ENCODE assay signal across 8 cellular contexts in genomic region chr6:43181942-43182860, GRCh38. TPM values are rescaled to one million over a fixed set of nuclear protein-coding genes. Genes with fewer than 3 reads are reported as not detected.
DNase-seq lines count a peak whose midpoint lies in the region; ATAC-seq and TF ChIP-seq lines count a peak whose summit lies in the region.

Gene CUL9, plus strand, starts transcription at chr6:43182196. Its CDS starts 2,115 bp downstream, at chr6:43184311.

- H3K36me3 ChIP-seq in DND-41 (ENCODE audit: insufficient read depth, low read length): peaks cover 51% of the 10 kb centered on the region
- no peaks in the 10 kb centered on the region for H3K36me3 ChIP-seq in KMS-11 (ENCODE audit: insufficient read depth)
- H3K36me3 ChIP-seq in SK-N-SH (replicated peaks in 1 of 2; ENCODE audit: control insufficient read depth in 1 of 2, insufficient read depth in 2 of 2, low read length in 1 of 2): peaks cover 22 to 62% of the 10 kb centered on the region in 2 experiments

- H3K4me1 ChIP-seq in DND-41 (ENCODE audit: insufficient read depth, low read length) (peaks cover 48% of the 10 kb centered on the region), KMS-11 (ENCODE audit: low read depth, poor library complexity, severe bottlenecking) (peaks cover 13% of the 10 kb centered on the region), SK-N-SH (ENCODE audit: control insufficient read depth in 1 of 2, insufficient read depth in 2 of 2, low read depth in 1 of 2, low read length in 1 of 2) (peaks cover 4 to 19% of the 10 kb centered on the region in 2 experiments; a peak in 2 of 4 replicates)

- H3K27me3 Mint-ChIP-seq in activated naive CD4-positive, alpha-beta T cell treated with anti-CD3 and anti-CD28 coated beads, Interleukin-2, amount 50 U/mL, for 24 hours: no peaks in the 10 kb centered on the region

- H3K9me3 ChIP-seq in DND-41 (ENCODE audit: insufficient read depth, low read length, severe bottlenecking): no peaks in the 10 kb centered on the region
- H3K9me3 ChIP-seq in SK-N-SH: no peaks in the 10 kb centered on the region

- H3K4me3 ChIP-seq in DND-41 (ENCODE audit: low read depth in 1 of 2, low read length in 2 of 2) (peak within 1 kb of the TSS; percentile 48 to 73; a peak in 3 of 4 replicates), KMS-11 (IDR thresholded peaks at IDR 0.05; ENCODE audit: insufficient read depth, low read depth, low read length) (no peak within 1 kb of the TSS), SK-N-SH (ENCODE audit: low read depth in 2 of 2, low read length in 1 of 2) (peak within 1 kb of the TSS; percentile 56 to 72)

- CTCF ChIA-PET in SK-N-SH (lab: Yijun Ruan, JAX): interaction anchor here (0.9 to 1.2 kb wide), 4 partner anchors 10 to 39 kb away, joined by 3 to 5 read pairs (median 4); partner anchors contain the start of gene SRF

- H3K4me1 Mint-ChIP-seq in activated naive CD4-positive, alpha-beta T cell treated with anti-CD3 and anti-CD28 coated beads, Interleukin-2, amount 50 U/mL, for 24 hours: peaks cover 55% of the 10 kb centered on the region

- H3K9me2 ChIP-seq in SK-N-SH: no peaks in the 10 kb centered on the region

- DNase-seq in DND-41 (peak; percentile 84), SK-N-SH (peak; percentile 94), globus pallidus (ENCODE audit: low spot score) (peak; percentile 78), occipital lobe (lab: John Stamatoyannopoulos, UW) (peak; percentile 79), substantia nigra (lab: John Stamatoyannopoulos, UW) (peak in 48 of 49 donors; percentile 32 to 92 (median 82))

- peak within 1 kb of the TSS; percentile 95 for H3K4me3 Mint-ChIP-seq in activated naive CD4-positive, alpha-beta T cell treated with anti-CD3 and anti-CD28 coated beads, Interleukin-2, amount 50 U/mL, for 24 hours

- H3K79me2 ChIP-seq in DND-41 (ENCODE audit: insufficient read depth, low read length): peaks cover 24% of the 10 kb centered on the region
- H3K79me2 ChIP-seq in KMS-11 (ENCODE audit: insufficient read depth, low read depth): peaks cover 7% of the 10 kb centered on the region; the same call in 1 of the 2 replicates
- peaks cover 28% of the 10 kb centered on the region; the same call in 1 of the 2 replicates for H3K79me2 ChIP-seq in SK-N-SH (ENCODE audit: insufficient read depth)

- ATAC-seq in DND-41 (ENCODE audit: insufficient read depth, low read depth) (peak; percentile 94), GM21529 (IDR thresholded peaks at IDR 0.05; ENCODE audit: unreplicated experiment) (peak; percentile 94)

- POLR2A ChIA-PET in SK-N-SH (lab: Yijun Ruan, JAX): interaction anchor here (0.6 to 1.3 kb wide), 9 partner anchors 8 to 186 kb away, joined by 3 to 4 read pairs (median 3); partner anchors contain the start of gene DNPH1

- H3K27me3 ChIP-seq in DND-41 (ENCODE audit: insufficient read depth, low read length, poor library complexity) (no peaks in the 10 kb centered on the region), KMS-11 (ENCODE audit: insufficient read depth, low read depth) (no peaks in the 10 kb centered on the region), SK-N-SH (ENCODE audit: insufficient read depth) (no peaks in the 10 kb centered on the region)

- no peaks in the 10 kb centered on the region for H3K9me3 Mint-ChIP-seq in activated naive CD4-positive, alpha-beta T cell treated with anti-CD3 and anti-CD28 coated beads, Interleukin-2, amount 50 U/mL, for 24 hours

- H4K20me1 ChIP-seq in DND-41 (ENCODE audit: insufficient read depth, low read length) (peaks cover 4% of the 10 kb centered on the region), KMS-11 (ENCODE audit: insufficient read depth) (no peaks in the 10 kb centered on the region), SK-N-SH (ENCODE audit: insufficient read depth) (no peaks in the 10 kb centered on the region)

- TF ChIP-seq CTCF in DND-41 (IDR thresholded peaks at IDR 0.05; ENCODE audit: borderline replicate concordance, extremely low read depth, low read length, poor library complexity, severe bottlenecking) (peak; percentile 25), KMS-11 (conservative IDR thresholded peaks at IDR 0.05; ENCODE audit: low read depth, low read length) (no peak), SK-N-SH (IDR thresholded peaks at IDR 0.05) (no peak)

- H2AFZ ChIP-seq in DND-41 (ENCODE audit: low read depth, low read length): peak within 1 kb of the TSS; percentile 94
- peak within 1 kb of the TSS; percentile 24 for H2AFZ ChIP-seq in KMS-11 (ENCODE audit: low read depth)
- peak within 1 kb of the TSS; percentile 88; the same call in 1 of the 2 replicates for H2AFZ ChIP-seq in SK-N-SH (ENCODE audit: low read depth)

- no peak for TF ChIP-seq EP300 in SK-N-SH (IDR thresholded peaks at IDR 0.05; ENCODE audit: borderline replicate concordance in 1 of 2, low read depth in 1 of 2, low read length in 1 of 2)

- H3K27ac Mint-ChIP-seq in activated naive CD4-positive, alpha-beta T cell treated with anti-CD3 and anti-CD28 coated beads, Interleukin-2, amount 50 U/mL, for 24 hours: peak within 1 kb of the TSS; percentile 88

- H3K27ac ChIP-seq in DND-41 (ENCODE audit: low read length) (peak within 1 kb of the TSS; percentile 81), KMS-11 (peak within 1 kb of the TSS; percentile 6; the same call in 1 of the 2 replicates), SK-N-SH (ENCODE audit: low read depth in 2 of 2, low read length in 1 of 2) (peak within 1 kb of the TSS; percentile 56 to 84; a peak in 3 of 4 replicates), substantia nigra (ENCODE audit: low read depth, low read length, poor library complexity, severe bottlenecking) (peak within 1 kb of the TSS; percentile 68)

- TF ChIP-seq RAD21 in SK-N-SH (IDR thresholded peaks at IDR 0.05; ENCODE audit: low read length): no peak

- peak within 1 kb of the TSS; percentile 64 for H3K9ac ChIP-seq in DND-41 (ENCODE audit: low read depth, low read length)
- peak within 1 kb of the TSS; percentile 36 for H3K9ac ChIP-seq in KMS-11
- H3K9ac ChIP-seq in SK-N-SH: peak within 1 kb of the TSS; percentile 62

- H3F3A ChIP-seq in SK-N-SH (replicated peaks; ENCODE audit: insufficient read depth): peaks cover 8% of the 10 kb centered on the region

- 2% methylated on average over 22 of the region's 51 CpGs for WGBS in SK-N-SH (ENCODE audit: low lambda C conversion rate)

- H3K4me2 ChIP-seq in DND-41 (ENCODE audit: insufficient read depth, low read length) (peak within 1 kb of the TSS; percentile 75), KMS-11 (peak within 1 kb of the TSS; percentile 91), SK-N-SH (peak within 1 kb of the TSS; percentile 80)

- H3K36me3 Mint-ChIP-seq in activated naive CD4-positive, alpha-beta T cell treated with anti-CD3 and anti-CD28 coated beads, Interleukin-2, amount 50 U/mL, for 24 hours: peaks cover 1% of the 10 kb centered on the region

TF ChIP-seq in SK-N-SH, 30 proteins besides CTCF, POLR2A, EP300 and RAD21 (continues in another document):
- TF ChIP-seq ELF1 (IDR thresholded peaks at IDR 0.05) (peak; percentile 97), EZH2phosphoT487 (IDR thresholded peaks at IDR 0.05; ENCODE audit: borderline replicate concordance, low read depth) (no peak), FOSL2 (IDR thresholded peaks at IDR 0.05; ENCODE audit: borderline replicate concordance, low read depth) (no peak), REST (IDR thresholded peaks at IDR 0.05; ENCODE audit: low read depth, low read length) (no peak), USF1 (IDR thresholded peaks at IDR 0.05; ENCODE audit: borderline replicate concordance, low read depth) (peak; percentile 80), NRF1 (IDR thresholded peaks at IDR 0.05; ENCODE audit: low read depth, low read length) (peak; percentile 68), TCF12 (IDR thresholded peaks at IDR 0.05) (no peak), SIN3A (IDR thresholded peaks at IDR 0.05; ENCODE audit: borderline replicate concordance, low read depth, low read length) (peak; percentile 77; the same call in 1 of the 2 replicates), MAX (IDR thresholded peaks at IDR 0.05; ENCODE audit: low read depth) (peak; percentile 66; the same call in 1 of the 2 replicates), TAF1 (IDR thresholded peaks at IDR 0.05; ENCODE audit: borderline replicate concordance, low read depth, low read length) (peak; percentile 65), FOXJ3 (CRISPR knock-in tag; IDR thresholded peaks at IDR 0.05) (no peak)

RNA-seq across cellular contexts. Expression of gene CUL9, which starts in this region (rescaled TPM):
- 36.8 and 37.7 TPM in 2 replicates for polyA plus RNA-seq in SK-N-SH (2012; rRNA removed)
- 13.6 and 15.6 TPM in 2 replicates for polyA plus RNA-seq in SK-N-SH (2012; cell fraction: cytosol; rRNA removed)
- 241 and 294 TPM in 2 replicates for polyA plus RNA-seq in SK-N-SH (2012; cell fraction: nucleus; rRNA removed)
- 23.9 TPM for total RNA-seq in occipital lobe

Comparison
In these comparisons a context has a peak if more than half of its experiments do, and no peak if none do; other contexts are left out.
1. H2AFZ ChIP-seq: peak in every context shown above with its lines; median percentile 94 in DND-41; 88 in SK-N-SH; 24 in KMS-11.
2. H3K27ac ChIP-seq: peak in every context shown above with its lines; median percentile 81 in DND-41; 70 in SK-N-SH; 68 in substantia nigra; 6 in KMS-11.